ENCODE assay signal across 9 cellular contexts in genomic region chr7:116576350-116577319, GRCh38. TPM values are rescaled to one million over a fixed set of nuclear protein-coding genes. Genes with fewer than 3 reads are reported as not detected.
DNase-seq lines count a peak whose midpoint lies in the region; TF ChIP-seq lines count a peak whose summit lies in the region.
"Had no signal": no experiment of that assay in that cellular context is flagged by ENCODE, and none has a peak within 500 bp of the region (broad histone marks: within the 10 kb centered on the region; RNA-seq: fewer than 3 reads in every experiment).

No MANE protein-coding gene starts in this region.

- peak overlapping the region; percentile 67 to 72 for H3K27ac ChIP-seq in tibial artery
- no peak overlapping the region for H3K27ac ChIP-seq in H9 (ENCODE audit: insufficient read length, low read depth, low read length)

- H4K20me1 ChIP-seq in Loucy (ENCODE audit: insufficient read depth, low read length, poor library complexity, severe bottlenecking) (no peaks in the 10 kb centered on the region), H9 (ENCODE audit: control insufficient read depth, insufficient read depth, insufficient read length) (no peaks in the 10 kb centered on the region)

- H3K4me1 ChIP-seq in Loucy (ENCODE audit: insufficient read depth, low read length, poor library complexity, severe bottlenecking) (peaks cover 40% of the 10 kb centered on the region), tibial artery (peaks cover 3 to 46% (median 16%) of the 10 kb centered on the region in 4 donors), H9 (ENCODE audit: insufficient read depth, low read length) (no peaks in the 10 kb centered on the region)

- H2BK12ac ChIP-seq in H9 (ENCODE audit: insufficient read length, low read depth, low read length) = no peak overlapping the region

- no peak overlapping the region for H3K14ac ChIP-seq in H9 (ENCODE audit: insufficient read depth, low read length)

- H3K79me2 ChIP-seq in Loucy (ENCODE audit: insufficient read depth, low read length) = no peaks in the 10 kb centered on the region
- no peaks in the 10 kb centered on the region for H3K79me2 ChIP-seq in H9 (ENCODE audit: insufficient read depth, low read length)

- peak overlapping the region; percentile 53 for H2AFZ ChIP-seq in Loucy (ENCODE audit: low read length)
- H2AFZ ChIP-seq in H9 (ENCODE audit: low read length) = no peak overlapping the region

- H4K91ac ChIP-seq in H9 (ENCODE audit: insufficient read length, low read depth, low read length) = no peak overlapping the region

- H3K9me3 ChIP-seq in Loucy (ENCODE audit: insufficient read depth, low read depth, low read length) (no peaks in the 10 kb centered on the region), tibial artery (no peaks in the 10 kb centered on the region), H9 (ENCODE audit: control insufficient read depth, low read depth, low read length) (no peaks in the 10 kb centered on the region)

- H3K4me3 Mint-ChIP-seq in H9 = no peak overlapping the region

- peak; percentile 7 for DNase-seq in activated naive CD4-positive, alpha-beta T cell treated with Interleukin-2 at 50 U/mL for 16 hours
- DNase-seq in activated naive CD4-positive, alpha-beta T cell treated with anti-CD3 and anti-CD28 coated beads, Interleukin-2, amount 50 U/mL, for 16 hours = no peak
- DNase-seq in fibroblast of mammary gland (ENCODE audit: low read depth) (peak; percentile 98), tibial artery (peak; percentile 60 to 70), NCI-H1694 treated with DMSO at 0.1 percent for 48 hours (lab: John Stamatoyannopoulos, UW) (no peak), H9 (no peak), cerebellum (ENCODE audit: low spot score) (no peak)
- DNase-seq: DND-41 had no signal

- no peak overlapping the region for H3K18ac ChIP-seq in H9 (ENCODE audit: insufficient read length, low read depth, low read length)

- no CpG with 5 or more reads among the region's 7 CpGs for WGBS in H9 (ENCODE audit: extremely low coverage, insufficient read length, low lambda C conversion rate)

- TF ChIP-seq CTCF in Loucy (conservative IDR thresholded peaks at IDR 0.05; ENCODE audit: low read length) (no peak), fibroblast of mammary gland (conservative IDR thresholded peaks at IDR 0.05; ENCODE audit: control insufficient read depth, insufficient read depth, low read depth, low read length) (peak; percentile 9), tibial artery (IDR thresholded peaks at IDR 0.05) (no peak), H9 (conservative IDR thresholded peaks at IDR 0.05) (no peak)

- H3K23me2 ChIP-seq in H9 (ENCODE audit: insufficient read length, low read depth, low read length, poor library complexity, severe bottlenecking) = no peaks in the 10 kb centered on the region

- intact Hi-C loops in tibial artery (cut with DNase I; ENCODE audit: low total_unique reads) = no loop called here

- no peak overlapping the region for H4K8ac ChIP-seq in H9 (replicated peaks; ENCODE audit: insufficient read length, low read depth, low read length)

- H3K4ac ChIP-seq in H9 (ENCODE audit: low read depth, low read length) = no peak overlapping the region

- H3K23ac ChIP-seq in H9 (ENCODE audit: insufficient read length, low read depth, low read length) = no peak overlapping the region

- H3K4me2 ChIP-seq in Loucy (ENCODE audit: low read depth, low read length, poor library complexity, severe bottlenecking) (peak overlapping the region; percentile 33), H9 (ENCODE audit: insufficient read depth, insufficient read length, low read length) (no peak overlapping the region)

- no peaks in the 10 kb centered on the region for H3K36me3 ChIP-seq in Loucy (ENCODE audit: insufficient read depth, low read length)
- H3K36me3 ChIP-seq in tibial artery = no peaks in the 10 kb centered on the region

- H3K4me3 ChIP-seq in Loucy (ENCODE audit: low read length, poor library complexity, severe bottlenecking) (no peak overlapping the region), fibroblast of mammary gland (ENCODE audit: control insufficient read depth, low read depth, low read length) (no peak overlapping the region), tibial artery (no peak overlapping the region)

- H3K9ac ChIP-seq in Loucy (ENCODE audit: low read depth, low read length, poor library complexity, severe bottlenecking) = peak overlapping the region; percentile 10
- H3K9ac ChIP-seq in H9 (ENCODE audit: extremely low read depth, insufficient read length, low read length) = no peak overlapping the region

- no peak overlapping the region for H3K56ac ChIP-seq in H9 (ENCODE audit: insufficient read length, low read depth, low read length)

- H3F3A ChIP-seq in Loucy (ENCODE audit: low read depth) = no peaks in the 10 kb centered on the region

- H3K27ac Mint-ChIP-seq in H9 = no peak overlapping the region

- H2AK5ac ChIP-seq in H9 (ENCODE audit: insufficient read length, low read length) = no peak overlapping the region

- H3K9me2 ChIP-seq in Loucy (replicated peaks; ENCODE audit: low read depth, low read length) = no peaks in the 10 kb centered on the region

- no peaks in the 10 kb centered on the region for H3K36me3 Mint-ChIP-seq in H9 (ENCODE audit: insufficient read depth in 1 of 3, low read depth in 3 of 3)

- no peak overlapping the region for H3T11ph ChIP-seq in H9 (ENCODE audit: low read length)

- H3K27me3 ChIP-seq in Loucy (ENCODE audit: insufficient read depth, low read length, poor library complexity, severe bottlenecking) (no peaks in the 10 kb centered on the region), tibial artery (no peaks in the 10 kb centered on the region), H9 (ENCODE audit: insufficient read depth, low read length) (no peaks in the 10 kb centered on the region)

- H4K5ac ChIP-seq in H9 (ENCODE audit: insufficient read length, low read depth, low read length) = no peak overlapping the region

- H2BK15ac ChIP-seq in H9 (ENCODE audit: low read depth, low read length) = no peak overlapping the region

- no peaks in the 10 kb centered on the region for H3K79me1 ChIP-seq in H9 (ENCODE audit: insufficient read depth, low read depth, low read length, poor library complexity, severe bottlenecking)

- peaks cover 0 to 3% of the 10 kb centered on the region in 2 experiments; a peak in 2 of 5 replicates for H3K9me3 Mint-ChIP-seq in H9

- H2BK5ac ChIP-seq in H9 (ENCODE audit: insufficient read length, low read length) = no peak overlapping the region

- H3K4me1 Mint-ChIP-seq in H9 = no peaks in the 10 kb centered on the region

- no peak overlapping the region for H2BK20ac ChIP-seq in H9 (ENCODE audit: low read depth, low read length, poor library complexity, severe bottlenecking)

- no peak overlapping the region for H2BK120ac ChIP-seq in H9 (ENCODE audit: low read depth, low read length, poor library complexity, severe bottlenecking)

- H3K27me3 Mint-ChIP-seq in H9 (ENCODE audit: low read depth) = no peaks in the 10 kb centered on the region

RNA-seq across cellular contexts. Expression of gene CAV1, which starts 51.8 kb away (rescaled TPM):
- total RNA-seq in H9 (2021) = 20.2 and 20.9 TPM in 2 replicates
- 13.8 TPM for total RNA-seq in cerebellum

Comparison
In these comparisons a context has a peak if more than half of its experiments do, and no peak if none do; other contexts are left out.
1. DNase-seq: peak in activated naive CD4-positive, alpha-beta T cell treated with Interleukin-2 at 50 U/mL for 16 hours (single experiment), fibroblast of mammary gland (single experiment) and tibial artery (2 of 2); none in activated naive CD4-positive, alpha-beta T cell treated with anti-CD3 and anti-CD28 coated beads, Interleukin-2, amount 50 U/mL, for 16 hours (single experiment), NCI-H1694 treated with DMSO at 0.1 percent for 48 hours (single experiment), H9 (single experiment) and cerebellum (single experiment).